In the genomic region with DNA sequence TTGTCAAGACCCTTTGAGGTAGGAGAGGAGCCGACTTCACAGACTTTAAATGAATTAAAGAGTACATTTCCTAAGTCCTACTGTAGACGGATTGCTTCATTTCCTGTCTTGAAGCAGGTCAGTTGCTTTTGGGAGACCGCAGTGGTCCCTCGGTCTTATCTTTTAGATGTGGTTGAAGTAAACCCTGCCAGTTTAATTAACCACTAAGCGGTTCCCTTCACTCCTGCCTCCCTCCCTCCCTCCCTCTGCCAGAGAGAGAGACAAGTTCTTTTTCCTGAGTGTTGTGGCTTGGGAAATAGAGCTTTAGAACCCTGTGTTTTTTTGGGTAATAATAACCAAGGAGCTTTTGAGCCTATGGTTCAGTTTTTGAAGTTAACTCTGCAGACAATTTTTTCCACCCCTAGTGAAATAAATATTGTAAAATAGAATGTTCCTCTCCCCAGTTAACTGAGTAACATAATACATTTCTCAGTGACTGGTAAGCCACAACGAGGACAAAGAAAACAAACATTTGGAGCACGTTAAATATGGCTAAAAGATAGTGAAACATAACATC, we compare ENCODE assay signal across 1 cellular context.
TF ChIP-seq lines count a peak whose summit lies in the region.

No MANE protein-coding gene starts in this region.

TF ChIP-seq in HEK293, 187 proteins besides CTCF, POLR2A, EP300 and RAD21 (continued from another document):
- TF ChIP-seq, protein P1, sequence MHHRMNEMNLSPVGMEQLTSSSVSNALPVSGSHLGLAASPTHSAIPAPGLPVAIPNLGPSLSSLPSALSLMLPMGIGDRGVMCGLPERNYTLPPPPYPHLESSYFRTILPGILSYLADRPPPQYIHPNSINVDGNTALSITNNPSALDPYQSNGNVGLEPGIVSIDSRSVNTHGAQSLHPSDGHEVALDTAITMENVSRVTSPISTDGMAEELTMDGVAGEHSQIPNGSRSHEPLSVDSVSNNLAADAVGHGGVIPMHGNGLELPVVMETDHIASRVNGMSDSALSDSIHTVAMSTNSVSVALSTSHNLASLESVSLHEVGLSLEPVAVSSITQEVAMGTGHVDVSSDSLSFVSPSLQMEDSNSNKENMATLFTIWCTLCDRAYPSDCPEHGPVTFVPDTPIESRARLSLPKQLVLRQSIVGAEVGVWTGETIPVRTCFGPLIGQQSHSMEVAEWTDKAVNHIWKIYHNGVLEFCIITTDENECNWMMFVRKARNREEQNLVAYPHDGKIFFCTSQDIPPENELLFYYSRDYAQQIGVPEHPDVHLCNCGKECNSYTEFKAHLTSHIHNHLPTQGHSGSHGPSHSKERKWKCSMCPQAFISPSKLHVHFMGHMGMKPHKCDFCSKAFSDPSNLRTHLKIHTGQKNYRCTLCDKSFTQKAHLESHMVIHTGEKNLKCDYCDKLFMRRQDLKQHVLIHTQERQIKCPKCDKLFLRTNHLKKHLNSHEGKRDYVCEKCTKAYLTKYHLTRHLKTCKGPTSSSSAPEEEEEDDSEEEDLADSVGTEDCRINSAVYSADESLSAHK (tag by site-specific recombination; IDR thresholded peaks at IDR 0.05): 0 out of 2 replicates have a peak, but pooled peaks have one; percentile 12
- TF ChIP-seq, protein P2, sequence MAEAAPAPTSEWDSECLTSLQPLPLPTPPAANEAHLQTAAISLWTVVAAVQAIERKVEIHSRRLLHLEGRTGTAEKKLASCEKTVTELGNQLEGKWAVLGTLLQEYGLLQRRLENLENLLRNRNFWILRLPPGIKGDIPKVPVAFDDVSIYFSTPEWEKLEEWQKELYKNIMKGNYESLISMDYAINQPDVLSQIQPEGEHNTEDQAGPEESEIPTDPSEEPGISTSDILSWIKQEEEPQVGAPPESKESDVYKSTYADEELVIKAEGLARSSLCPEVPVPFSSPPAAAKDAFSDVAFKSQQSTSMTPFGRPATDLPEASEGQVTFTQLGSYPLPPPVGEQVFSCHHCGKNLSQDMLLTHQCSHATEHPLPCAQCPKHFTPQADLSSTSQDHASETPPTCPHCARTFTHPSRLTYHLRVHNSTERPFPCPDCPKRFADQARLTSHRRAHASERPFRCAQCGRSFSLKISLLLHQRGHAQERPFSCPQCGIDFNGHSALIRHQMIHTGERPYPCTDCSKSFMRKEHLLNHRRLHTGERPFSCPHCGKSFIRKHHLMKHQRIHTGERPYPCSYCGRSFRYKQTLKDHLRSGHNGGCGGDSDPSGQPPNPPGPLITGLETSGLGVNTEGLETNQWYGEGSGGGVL (tag by site-specific recombination; IDR thresholded peaks at IDR 0.05): 0 out of 2 replicates have a peak, but pooled peaks have one; percentile 27
- peak; percentile 41; the same call in 1 of the 2 replicates for TF ChIP-seq FEZF1 (tag by site-specific recombination; IDR thresholded peaks at IDR 0.05)
- TF ChIP-seq ZNF341 (tag by site-specific recombination; IDR thresholded peaks at IDR 0.05; ENCODE audit: low read depth): peak; percentile 44; the same call in 1 of the 2 replicates
- TF ChIP-seq, protein P3, sequence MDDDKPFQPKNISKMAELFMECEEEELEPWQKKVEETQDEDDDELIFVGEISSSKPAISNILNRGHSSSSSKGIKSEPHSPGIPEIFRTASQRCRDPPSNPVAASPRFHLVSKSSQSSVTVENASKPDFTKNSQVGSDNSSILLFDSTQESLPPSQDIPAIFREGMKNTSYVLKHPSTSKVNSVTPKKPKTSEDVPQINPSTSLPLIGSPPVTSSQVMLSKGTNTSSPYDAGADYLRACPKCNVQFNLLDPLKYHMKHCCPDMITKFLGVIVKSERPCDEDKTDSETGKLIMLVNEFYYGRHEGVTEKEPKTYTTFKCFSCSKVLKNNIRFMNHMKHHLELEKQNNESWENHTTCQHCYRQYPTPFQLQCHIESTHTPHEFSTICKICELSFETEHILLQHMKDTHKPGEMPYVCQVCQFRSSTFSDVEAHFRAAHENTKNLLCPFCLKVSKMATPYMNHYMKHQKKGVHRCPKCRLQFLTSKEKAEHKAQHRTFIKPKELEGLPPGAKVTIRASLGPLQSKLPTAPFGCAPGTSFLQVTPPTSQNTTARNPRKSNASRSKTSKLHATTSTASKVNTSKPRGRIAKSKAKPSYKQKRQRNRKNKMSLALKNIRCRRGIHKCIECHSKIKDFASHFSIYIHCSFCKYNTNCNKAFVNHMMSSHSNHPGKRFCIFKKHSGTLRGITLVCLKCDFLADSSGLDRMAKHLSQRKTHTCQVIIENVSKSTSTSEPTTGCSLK (tag by site-specific recombination; IDR thresholded peaks at IDR 0.05): no peak
- no peak for TF ChIP-seq KLF7 (tag by site-specific recombination; IDR thresholded peaks at IDR 0.05; ENCODE audit: borderline replicate concordance)
TF ChIP-seq in HEK293: peak in this region for 8.
